35 cellular contexts compared by ENCODE assay signal in genomic region chr13:105663182-105663581, GRCh38.
DNase-seq lines count a peak whose midpoint lies in the region; ATAC-seq, FAIRE-seq and TF ChIP-seq lines count a peak whose summit lies in the region.
"Had no signal": no experiment of that assay in that cellular context is flagged by ENCODE, and none has a peak within 500 bp of the region (broad histone marks: within the 10 kb centered on the region; RNA-seq: fewer than 3 reads in every experiment).

No MANE protein-coding gene starts in this region.

- TF ChIP-seq CTCF in WTC11 (IDR thresholded peaks at IDR 0.05) (no peak), pancreas (IDR thresholded peaks at IDR 0.05) (no peak)

- ATAC-seq in WTC11, result no peak
- ATAC-seq in pancreas, result no peak
- ATAC-seq in HG02678 (IDR thresholded peaks at IDR 0.05; ENCODE audit: unreplicated experiment), result no peak
- ATAC-seq in stimulated activated naive B cell treated with anti-CD40 and anti-IgM and Interleukin-4, amounts not matched to agents 10 μg/mL and 1 μg/mL and 100 μg/mL, for 72 hours (replicated peaks), result no peak
- ATAC-seq: A549; CD8-positive, alpha-beta T cell had no signal

- FAIRE-seq in G401.6 (lab: Jason Lieb, UNC) (peak; percentile 25), pancreas (lab: Jason Lieb, UNC) (peak; percentile 17)
- FAIRE-seq: A204.1, A549, D721Med had no signal

- no peak overlapping the region for H3K4me3 Mint-ChIP-seq in WTC11
- H3K4me3 Mint-ChIP-seq in stimulated activated naive B cell treated with anti-CD40 and anti-IgM and Interleukin-4, amounts not matched to agents 10 μg/mL and 1 μg/mL and 100 μg/mL, for 72 hours, result no peak overlapping the region
- H3K4me3 Mint-ChIP-seq: B cell; CD14-positive monocyte; CD4-positive, alpha-beta memory T cell; CD4-positive, alpha-beta T cell; CD4-positive, CD25-positive, alpha-beta regulatory T cell; CD8-positive, alpha-beta memory T cell; CD8-positive, alpha-beta T cell had no signal

- no peak overlapping the region for H3K4me3 ChIP-seq in pancreas
- H3K4me3 ChIP-seq: A549; BLaER1; BLaER1 treated with 17β-estradiol and CSF1 and Interleukin-3, amounts not matched to agents 10 nM and 100 nM had no signal

- POLR2A ChIA-PET in WTC11 (lab: Charles Lee), result no interaction called here

- H3K9me3 Mint-ChIP-seq in WTC11, result 0 out of 2 replicates have a peak, but pooled peaks cover 3% of the 10 kb centered on the region
- peaks cover 3 to 4% of the 10 kb centered on the region in 2 donors for H3K9me3 Mint-ChIP-seq in stimulated activated naive B cell treated with anti-CD40 and anti-IgM and Interleukin-4, amounts not matched to agents 10 μg/mL and 1 μg/mL and 100 μg/mL, for 72 hours
- H3K9me3 Mint-ChIP-seq: CD4-positive, alpha-beta T cell had no signal

- H3K9me3 ChIP-seq in pancreas, result no peaks in the 10 kb centered on the region
- H3K9me3 ChIP-seq: A549; BE2C; BLaER1; BLaER1 treated with 17β-estradiol and CSF1 and Interleukin-3, amounts not matched to agents 10 nM and 100 nM; Caco-2 had no signal

- WGBS in pancreas, 2 donors, result 81 to 88% methylated on average over 5 of the region's 5 CpGs

- no peaks in the 10 kb centered on the region for H3K36me3 Mint-ChIP-seq in WTC11
- H3K36me3 Mint-ChIP-seq in stimulated activated naive B cell treated with anti-CD40 and anti-IgM and Interleukin-4, amounts not matched to agents 10 μg/mL and 1 μg/mL and 100 μg/mL, for 72 hours, result no peaks in the 10 kb centered on the region
- H3K36me3 Mint-ChIP-seq: CD14-positive monocyte; CD4-positive, alpha-beta memory T cell; CD4-positive, CD25-positive, alpha-beta regulatory T cell; CD8-positive, alpha-beta memory T cell; CD8-positive, alpha-beta T cell had no signal

- H3K27ac ChIP-seq in pancreas, result no peak overlapping the region
- H3K27ac ChIP-seq: 22Rv1; A549; BLaER1; BLaER1 treated with 17β-estradiol and CSF1 and Interleukin-3, amounts not matched to agents 10 nM and 100 nM; C4-2B had no signal

- intact Hi-C loops in pancreas (cut with DNase I), result no loop called here

- no peaks in the 10 kb centered on the region for H3K27me3 ChIP-seq in pancreas
- H3K27me3 ChIP-seq: BE2C; BLaER1; BLaER1 treated with 17β-estradiol and CSF1 and Interleukin-3, amounts not matched to agents 10 nM and 100 nM had no signal

- CTCF ChIA-PET in WTC11 (lab: Charles Lee), result no interaction called here

- no peaks in the 10 kb centered on the region for H3K27me3 Mint-ChIP-seq in WTC11 (ENCODE audit: low read depth)
- H3K27me3 Mint-ChIP-seq in stimulated activated naive B cell treated with anti-CD40 and anti-IgM and Interleukin-4, amounts not matched to agents 10 μg/mL and 1 μg/mL and 100 μg/mL, for 72 hours, result no peaks in the 10 kb centered on the region
- H3K27me3 Mint-ChIP-seq: B cell; CD4-positive, alpha-beta memory T cell; CD4-positive, alpha-beta T cell; CD4-positive, CD25-positive, alpha-beta regulatory T cell; CD8-positive, alpha-beta memory T cell had no signal

- H3K4me1 Mint-ChIP-seq in WTC11, result no peaks in the 10 kb centered on the region
- no peaks in the 10 kb centered on the region for H3K4me1 Mint-ChIP-seq in stimulated activated naive B cell treated with anti-CD40 and anti-IgM and Interleukin-4, amounts not matched to agents 10 μg/mL and 1 μg/mL and 100 μg/mL, for 72 hours
- H3K4me1 Mint-ChIP-seq: B cell; CD14-positive monocyte; CD4-positive, alpha-beta memory T cell; CD4-positive, CD25-positive, alpha-beta regulatory T cell; CD8-positive, alpha-beta memory T cell had no signal

- H3K36me3 ChIP-seq in pancreas, result no peaks in the 10 kb centered on the region
- H3K36me3 ChIP-seq: BE2C; BLaER1; BLaER1 treated with 17β-estradiol and CSF1 and Interleukin-3, amounts not matched to agents 10 nM and 100 nM had no signal

- DNase-seq in WTC11 (ENCODE audit: low spot score) (no peak), pancreas (no peak)
- no peak for DNase-seq in stimulated activated naive B cell treated with anti-CD40 and anti-IgM and Interleukin-4, amounts not matched to agents 10 μg/mL and 1 μg/mL and 100 μg/mL, for 72 hours
- no peak for DNase-seq in activated effector memory CD4-positive, alpha-beta T cell treated with Interleukin-2 at 50 U/mL for 16 hours
- DNase-seq: 8988T; ACHN; AML-193; BE2C; C1 segment of cervical spinal cord; Caco-2; Calu3; CD4-positive, alpha-beta memory T cell; CD4-positive, alpha-beta T cell; CD4-positive, CD25-positive, alpha-beta regulatory T cell; CD8-positive, alpha-beta memory T cell; CD8-positive, alpha-beta T cell; COR-L47; DMS 273 treated with DMSO at 0.1 percent for 48 hours; DMS153; DMS53; DMS79; DMS79 treated with DMSO at 0.1 percent for 48 hours; DND-41; EL had no signal

- H3K27ac Mint-ChIP-seq in WTC11, result no peak overlapping the region
- H3K27ac Mint-ChIP-seq in stimulated activated naive B cell treated with anti-CD40 and anti-IgM and Interleukin-4, amounts not matched to agents 10 μg/mL and 1 μg/mL and 100 μg/mL, for 72 hours, result no peak overlapping the region
- H3K27ac Mint-ChIP-seq: B cell; CD14-positive monocyte; CD4-positive, alpha-beta memory T cell; CD4-positive, alpha-beta T cell; CD4-positive, CD25-positive, alpha-beta regulatory T cell; CD8-positive, alpha-beta memory T cell; CD8-positive, alpha-beta T cell had no signal

- no peaks in the 10 kb centered on the region for H3K4me1 ChIP-seq in pancreas
- H3K4me1 ChIP-seq: A549, BE2C, Caco-2 had no signal

TF ChIP-seq in WTC11, 78 proteins besides CTCF, POLR2A, EP300 and RAD21:
- no peak for TF ChIP-seq ZNF281 (CRISPR knock-in tag; IDR thresholded peaks at IDR 0.05)
- TF ChIP-seq HMGA2 (CRISPR knock-in tag; IDR thresholded peaks at IDR 0.05), result peak; percentile 98
